1 cellular context compared by ENCODE assay signal in genomic region chr15:71288348-71288955, GRCh38.
TF ChIP-seq lines count a peak whose summit lies in the region.

No MANE protein-coding gene starts in this region.

TF ChIP-seq in A549, 52 proteins besides CTCF, POLR2A, EP300 and RAD21 (continued from another document):
- TF ChIP-seq HMGXB4 (CRISPR knock-in tag; IDR thresholded peaks at IDR 0.05; ENCODE audit: borderline replicate concordance) (0 out of 2 replicates have a peak, but pooled peaks have one; percentile 18), FOSL2 (IDR thresholded peaks at IDR 0.05) (no peak), FOSL2 (CRISPR knock-in tag; IDR thresholded peaks at IDR 0.05) (peak; percentile 43; the same call in 1 of the 2 replicates)
